33 cellular contexts compared by ENCODE assay signal in genomic region chr22:37204045-37204655, GRCh38. TPM values are rescaled to one million over a fixed set of nuclear protein-coding genes. Genes with fewer than 3 reads are reported as not detected.
DNase-seq lines count a peak whose midpoint lies in the region; ATAC-seq and TF ChIP-seq lines count a peak whose summit lies in the region.
"Had no signal": no experiment of that assay in that cellular context is flagged by ENCODE, and none has a peak within 500 bp of the region (broad histone marks: within the 10 kb centered on the region; RNA-seq: fewer than 3 reads in every experiment).

No MANE protein-coding gene starts in this region.

- DNase-seq in activated T-cell treated with anti-CD3 and anti-CD28 coated beads, Interleukin-2, amount 50 U/mL, for 1 hour, result peak; percentile 11
- no peak for DNase-seq in activated T-cell treated with anti-CD3 and anti-CD28 coated beads, Interleukin-2, amount 50 U/mL, for 72 hours
- DNase-seq in RWPE2 (ENCODE audit: low spot score) (peak; percentile 40), sciatic nerve (ENCODE audit: low spot score) (peak; percentile 22), NCI-H510A (lab: John Stamatoyannopoulos, UW) (no peak)
- DNase-seq in stimulated activated naive CD4-positive, alpha-beta T cell treated with Interleukin-2 at 50 U/mL for 16 hours (lab: John Stamatoyannopoulos, UW), result no peak
- DNase-seq: activated CD4-positive, alpha-beta T cell treated with anti-CD3 and anti-CD28 coated beads, Interleukin-2, amount 50 U/mL, for 48 hours; activated T-cell treated with anti-CD3 and anti-CD28 coated beads for 4 hours; BE2C; central memory CD4-positive, alpha-beta T cell; dermis blood vessel endothelial cell; DMS53; foreskin keratinocyte; H9; heart left ventricle; KBM-7; NCI-H1105 treated with DMSO at 0.1 percent for 48 hours; NCI-H2029 treated with DMSO at 0.1 percent for 48 hours; NCI-H69; SHP77 treated with DMSO at 0.1 percent for 48 hours; T1000; trophoblast cell; WERI-Rb-1 had no signal

- no peak for ATAC-seq in activated T-cell treated with anti-CD3 and anti-CD28 coated beads, Interleukin-2, amount 50 U/mL, for 72 hours (replicated peaks in 1 of 2)
- ATAC-seq in RWPE2 (ENCODE audit: low read depth) (no peak), sciatic nerve (no peak), GM18909 (IDR thresholded peaks at IDR 0.05; ENCODE audit: poor library complexity, unreplicated experiment) (no peak)
- ATAC-seq: foreskin keratinocyte, heart left ventricle had no signal

- no peak overlapping the region for H3K27ac Mint-ChIP-seq in activated T-cell treated with anti-CD3 and anti-CD28 coated beads, Interleukin-2, amount 50 U/mL, for 72 hours
- peak overlapping the region; percentile 30 for H3K27ac Mint-ChIP-seq in dendritic cell treated with granulocyte-macrophage colony-stimulating factor and Interleukin-4, amounts not matched to agents 40 ng/mL and 50 ng/mL, for 4 days
- H3K27ac Mint-ChIP-seq: H9 had no signal

- H3K27me3 Mint-ChIP-seq in activated T-cell treated with anti-CD3 and anti-CD28 coated beads, Interleukin-2, amount 50 U/mL, for 72 hours (ENCODE audit: low read depth), result no peaks in the 10 kb centered on the region
- H3K27me3 Mint-ChIP-seq in dendritic cell treated with granulocyte-macrophage colony-stimulating factor and Interleukin-4, amounts not matched to agents 40 ng/mL and 50 ng/mL, for 4 days, result peaks cover 2% of the 10 kb centered on the region

- H3K4me3 ChIP-seq in RWPE2 (ENCODE audit: severe bottlenecking), result no peak overlapping the region
- H3K4me3 ChIP-seq: esophagus muscularis mucosa, heart left ventricle, lung, neural progenitor cell had no signal

- H3K36me3 ChIP-seq in RWPE2 (ENCODE audit: low read depth), result no peaks in the 10 kb centered on the region
- H3K36me3 ChIP-seq: BE2C, esophagus muscularis mucosa, heart left ventricle, neural progenitor cell, WERI-Rb-1 had no signal

- no peaks in the 10 kb centered on the region for H3K36me3 Mint-ChIP-seq in activated T-cell treated with anti-CD3 and anti-CD28 coated beads, Interleukin-2, amount 50 U/mL, for 72 hours (ENCODE audit: insufficient read depth in 2 of 2)
- no peaks in the 10 kb centered on the region for H3K36me3 Mint-ChIP-seq in dendritic cell treated with granulocyte-macrophage colony-stimulating factor and Interleukin-4, amounts not matched to agents 40 ng/mL and 50 ng/mL, for 4 days (ENCODE audit: low read depth)
- H3K36me3 Mint-ChIP-seq: neural progenitor cell had no signal

- no peak overlapping the region for H3K4me3 Mint-ChIP-seq in activated T-cell treated with anti-CD3 and anti-CD28 coated beads, Interleukin-2, amount 50 U/mL, for 72 hours
- no peak overlapping the region for H3K4me3 Mint-ChIP-seq in dendritic cell treated with granulocyte-macrophage colony-stimulating factor and Interleukin-4, amounts not matched to agents 40 ng/mL and 50 ng/mL, for 4 days
- H3K4me3 Mint-ChIP-seq: H9 had no signal

- no peaks in the 10 kb centered on the region for H3K9me3 ChIP-seq in RWPE2 (ENCODE audit: severe bottlenecking)
- H3K9me3 ChIP-seq: BE2C, esophagus muscularis mucosa, heart left ventricle had no signal

- no peaks in the 10 kb centered on the region for H3K9me3 Mint-ChIP-seq in activated T-cell treated with anti-CD3 and anti-CD28 coated beads, Interleukin-2, amount 50 U/mL, for 72 hours
- no peaks in the 10 kb centered on the region for H3K9me3 Mint-ChIP-seq in dendritic cell treated with granulocyte-macrophage colony-stimulating factor and Interleukin-4, amounts not matched to agents 40 ng/mL and 50 ng/mL, for 4 days
- H3K9me3 Mint-ChIP-seq: H9, neural progenitor cell had no signal

- H3K27me3 ChIP-seq in RWPE2 (ENCODE audit: insufficient read depth, poor library complexity, severe bottlenecking), result no peaks in the 10 kb centered on the region
- H3K27me3 ChIP-seq: BE2C, esophagus muscularis mucosa, foreskin keratinocyte, heart left ventricle, neural progenitor cell had no signal

- no peak for TF ChIP-seq CTCF in RWPE2 (IDR thresholded peaks at IDR 0.05; ENCODE audit: poor library complexity, severe bottlenecking)

- peaks cover 4% of the 10 kb centered on the region for H3K4me1 ChIP-seq in RWPE2 (ENCODE audit: insufficient read depth, poor library complexity, severe bottlenecking)
- H3K4me1 ChIP-seq: BE2C, foreskin keratinocyte had no signal

- peaks cover 53% of the 10 kb centered on the region for H3K4me1 Mint-ChIP-seq in activated T-cell treated with anti-CD3 and anti-CD28 coated beads, Interleukin-2, amount 50 U/mL, for 72 hours (ENCODE audit: low read depth)
- peaks cover 28% of the 10 kb centered on the region for H3K4me1 Mint-ChIP-seq in dendritic cell treated with granulocyte-macrophage colony-stimulating factor and Interleukin-4, amounts not matched to agents 40 ng/mL and 50 ng/mL, for 4 days (ENCODE audit: low read depth)

- no peak overlapping the region for H3K27ac ChIP-seq in RWPE2 (ENCODE audit: poor library complexity, severe bottlenecking)
- H3K27ac ChIP-seq: esophagus muscularis mucosa, foreskin keratinocyte, heart left ventricle, neural progenitor cell, WERI-Rb-1 had no signal

- intact Hi-C loops in dendritic cell treated with granulocyte-macrophage colony-stimulating factor and Interleukin-4, amounts not matched to agents 40 ng/mL and 50 ng/mL, for 4 days (cut with micrococcal nuclease), result no loop called here
- intact Hi-C loops in sciatic nerve (cut with DNase I), result no loop called here

RNA-seq across cellular contexts. Expression of gene SSTR3, which starts 8.1 kb away (rescaled TPM):
- total RNA-seq in activated T-cell treated with anti-CD3 and anti-CD28 coated beads, Interleukin-2, amount 50 U/mL, for 72 hours, result 10 to 100 TPM in 1 of 2 donors, 1 to 10 TPM in 1; 10.0 to 14.6 TPM
- total RNA-seq in sciatic nerve, result not detected
- total RNA-seq: A673, dermis blood vessel endothelial cell, esophagus muscularis mucosa, foreskin keratinocyte, G401, HT1080, MCF 10A, pulmonary artery endothelial cell had no signal

RNA-seq across cellular contexts. Expression of gene C1QTNF6, which starts 16.1 kb away (rescaled TPM):
- 10 to 100 TPM; 22.7 to 30.0 TPM for total RNA-seq in activated T-cell treated with anti-CD3 and anti-CD28 coated beads, Interleukin-2, amount 50 U/mL, for 72 hours
- total RNA-seq in sciatic nerve, result 7.8 TPM

RNA-seq across cellular contexts. Expression of gene RAC2, which starts 39.9 kb away (rescaled TPM):
- 100 to 1,000 TPM; 620 to 681 TPM for total RNA-seq in activated T-cell treated with anti-CD3 and anti-CD28 coated beads, Interleukin-2, amount 50 U/mL, for 72 hours
- total RNA-seq in sciatic nerve, result 18.9 TPM
- total RNA-seq: G401 had no signal

RNA-seq across cellular contexts. Expression of gene IL2RB, which starts 54.4 kb away (rescaled TPM):
- total RNA-seq in activated T-cell treated with anti-CD3 and anti-CD28 coated beads, Interleukin-2, amount 50 U/mL, for 72 hours, result 100 to 1,000 TPM; 313 to 440 TPM
- total RNA-seq in sciatic nerve, result 3.7 TPM
- total RNA-seq: dermis blood vessel endothelial cell, G401, MCF 10A had no signal

Comparison
In these comparisons a context has a peak if more than half of its experiments do, and no peak if none do; other contexts are left out.
1. DNase-seq: peak in activated T-cell treated with anti-CD3 and anti-CD28 coated beads, Interleukin-2, amount 50 U/mL, for 1 hour (single experiment), RWPE2 (single experiment) and sciatic nerve (single experiment); none in activated T-cell treated with anti-CD3 and anti-CD28 coated beads, Interleukin-2, amount 50 U/mL, for 72 hours (0 of 2), stimulated activated naive CD4-positive, alpha-beta T cell treated with Interleukin-2 at 50 U/mL for 16 hours (single experiment) and NCI-H510A (single experiment).
2. RNA of gene SSTR3, which starts 8.1 kb away (total RNA-seq): 10.0 to 14.6 TPM in activated T-cell treated with anti-CD3 and anti-CD28 coated beads, Interleukin-2, amount 50 U/mL, for 72 hours; not detected in sciatic nerve (single experiment); every median in the first group is over 10 times any median in the second.
3. RNA of gene RAC2, which starts 39.9 kb away (total RNA-seq): 620 to 681 TPM in activated T-cell treated with anti-CD3 and anti-CD28 coated beads, Interleukin-2, amount 50 U/mL, for 72 hours; 18.9 TPM in sciatic nerve (single experiment); every median in the first group is over 10 times any median in the second.